ENCODE assay signal across 30 cellular contexts in the genomic region with DNA sequence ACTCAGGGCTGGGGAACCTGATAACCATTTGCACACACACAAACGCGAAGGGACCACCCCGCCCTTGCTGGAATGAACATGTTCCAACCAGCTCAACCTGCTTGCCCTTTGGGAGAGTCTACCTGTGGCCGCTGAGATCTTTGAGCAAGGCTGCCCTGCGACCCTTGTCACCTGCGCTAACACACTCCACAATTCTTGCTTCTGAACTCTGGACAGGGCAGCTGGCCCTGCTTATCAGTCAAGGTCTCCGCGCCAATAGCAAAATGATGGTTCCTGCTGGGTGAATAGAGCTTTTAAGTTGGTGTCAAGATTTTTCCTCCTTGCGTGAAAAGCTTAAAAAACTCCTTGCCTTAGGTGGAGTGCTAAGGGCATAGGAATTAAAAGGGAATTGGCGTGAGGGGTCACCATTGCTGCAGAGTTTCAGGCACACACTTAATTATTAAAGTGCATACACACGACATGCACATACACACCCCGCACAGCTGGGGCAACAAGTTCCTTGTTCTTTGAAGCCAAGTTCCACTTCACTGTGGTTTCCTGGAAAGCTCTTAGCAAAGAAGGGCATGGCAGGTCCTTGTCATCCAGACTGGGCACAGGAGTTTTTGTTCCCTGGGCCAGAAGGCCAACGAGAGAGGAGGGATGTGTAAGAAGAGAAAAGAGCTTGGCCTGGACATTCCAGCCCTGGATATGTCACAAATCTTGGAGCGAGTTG.
A peak's percentile ranks its signal among the peaks of the same experiment; 100 is the strongest.
DNase-seq lines count a peak whose midpoint lies in the region; ATAC-seq and TF ChIP-seq lines count a peak whose summit lies in the region.
"Had no signal": no experiment of that assay in that cellular context is flagged by ENCODE, and none has a peak within 500 bp of the region (broad histone marks: within the 10 kb centered on the region; RNA-seq: fewer than 3 reads in every experiment).

No MANE protein-coding gene starts in this region.

- peak; percentile 28 for ATAC-seq in thoracic aorta (ENCODE audit: insufficient number of reproducible peaks, low FRiP score, low read depth)
- no peak for ATAC-seq in GM18520 (IDR thresholded peaks at IDR 0.05; ENCODE audit: unreplicated experiment)
- no peak for ATAC-seq in GM18909 (IDR thresholded peaks at IDR 0.05; ENCODE audit: poor library complexity, unreplicated experiment)
- ATAC-seq: body of pancreas, gastroesophageal sphincter, PC-3, right cardiac atrium had no signal

- H3K9me3 ChIP-seq in endodermal cell (ENCODE audit: control insufficient read depth, low read length) (no peaks in the 10 kb centered on the region), thoracic aorta (no peaks in the 10 kb centered on the region)
- H3K9me3 ChIP-seq: adrenal gland, BLaER1, body of pancreas, gastroesophageal sphincter, SK-N-SH, spleen, testis had no signal

- H3K27me3 Mint-ChIP-seq in endodermal cell (ENCODE audit: insufficient read depth) = no peaks in the 10 kb centered on the region

- no peaks in the 10 kb centered on the region for H3K4me1 Mint-ChIP-seq in endodermal cell
- H3K4me1 Mint-ChIP-seq: memory B cell had no signal

- H3K36me3 Mint-ChIP-seq in endodermal cell (ENCODE audit: low read depth) = no peaks in the 10 kb centered on the region
- H3K36me3 Mint-ChIP-seq: activated CD4-positive, alpha-beta memory T cell treated with anti-CD3 and anti-CD28 coated beads for 36 hours; memory B cell had no signal

- H3K9ac ChIP-seq in endodermal cell (ENCODE audit: extremely low read depth, low read length, poor library complexity, severe bottlenecking) = no peak overlapping the region
- H3K9ac ChIP-seq: BLaER1, SK-N-SH had no signal

- H3K9me3 Mint-ChIP-seq in endodermal cell = no peaks in the 10 kb centered on the region
- H3K9me3 Mint-ChIP-seq: activated CD4-positive, alpha-beta memory T cell treated with anti-CD3 and anti-CD28 coated beads for 36 hours; activated naive CD4-positive, alpha-beta T cell treated with anti-CD3 and anti-CD28 coated beads for 36 hours had no signal

- DNase-seq in CD1c-positive myeloid dendritic cell (ENCODE audit: extremely low spot score) (peak; percentile 69), MV-4-11 (lab: John Stamatoyannopoulos, UW) (peak; percentile 93), endodermal cell (peak; percentile 32), thoracic aorta (ENCODE audit: low spot score) (no peak), glomerular visceral epithelial cell (ENCODE audit: extremely low spot score) (no peak)
- DNase-seq: activated CD4-positive, alpha-beta memory T cell treated with anti-CD3 and anti-CD28 coated beads for 36 hours; activated CD4-positive, alpha-beta T cell treated with anti-CD3 and anti-CD28 coated beads for 1 hour; activated CD8-positive, alpha-beta memory T cell treated with anti-CD3 and anti-CD28 coated beads, Interleukin-2, amount 50 U/mL, for 4 hours; activated naive CD4-positive, alpha-beta T cell treated with anti-CD3 and anti-CD28 coated beads for 36 hours; dorsolateral prefrontal cortex; KBM-7; NCI-H1417; NCI-H2029 treated with DMSO at 0.1 percent for 48 hours; NCI-H524 treated with DMSO at 0.1 percent for 48 hours; PC-3; right cardiac atrium; SK-N-SH; spleen; stimulated activated CD4-positive, alpha-beta T cell treated with anti-CD3 and anti-CD28 coated beads, Interleukin-2, amount 100 ng/mL, for 24 hours; T-helper 2 cell; testis had no signal

- 90 to 99% methylated on average over 10 to 14 of the region's 14 CpGs for WGBS in endodermal cell (ENCODE audit: insufficient coverage in 1 of 2, insufficient read length in 1 of 2), 2 experiments

- no peaks in the 10 kb centered on the region for H3K4me1 ChIP-seq in endodermal cell (ENCODE audit: control insufficient read depth, insufficient read depth, low read length)
- no peaks in the 10 kb centered on the region for H3K4me1 ChIP-seq in thoracic aorta (ENCODE audit: control insufficient read depth in 1 of 2, low read depth in 2 of 2)
- H3K4me1 ChIP-seq: adrenal gland, BLaER1, gastroesophageal sphincter, testis had no signal

- H3K36me3 ChIP-seq in endodermal cell (ENCODE audit: control insufficient read depth, insufficient read depth, low read length) = no peaks in the 10 kb centered on the region
- H3K36me3 ChIP-seq in thoracic aorta = no peaks in the 10 kb centered on the region
- H3K36me3 ChIP-seq: adrenal gland, BLaER1, gastroesophageal sphincter, spleen had no signal

- no peak overlapping the region for H3K4me3 Mint-ChIP-seq in endodermal cell
- H3K4me3 Mint-ChIP-seq: activated CD4-positive, alpha-beta memory T cell treated with anti-CD3 and anti-CD28 coated beads for 36 hours; activated naive CD4-positive, alpha-beta T cell treated with anti-CD3 and anti-CD28 coated beads for 36 hours; memory B cell; stimulated activated naive CD8-positive, alpha-beta T cell treated with anti-CD3 and anti-CD28 coated beads, Interleukin-15, Interleukin-2, amounts not matched to agents 100 ng/mL and 50 ng/mL, for 24 hours had no signal

- no peak overlapping the region for H3K4me3 ChIP-seq in endodermal cell (ENCODE audit: low read length)
- no peak overlapping the region for H3K4me3 ChIP-seq in thoracic aorta
- H3K4me3 ChIP-seq: adrenal gland, BLaER1, body of pancreas, dorsolateral prefrontal cortex, gastroesophageal sphincter, hepatocyte, spleen, testis had no signal

- no peak overlapping the region for H3K27ac ChIP-seq in endodermal cell (ENCODE audit: low read depth, low read length)
- no peak overlapping the region for H3K27ac ChIP-seq in thoracic aorta
- H3K27ac ChIP-seq: adrenal gland, BLaER1, body of pancreas, dorsolateral prefrontal cortex, gastroesophageal sphincter, hepatocyte, spleen, testis had no signal

- no peaks in the 10 kb centered on the region for H3K27me3 ChIP-seq in endodermal cell (ENCODE audit: control insufficient read depth, insufficient read depth, low read length, poor library complexity, severe bottlenecking)
- no peaks in the 10 kb centered on the region for H3K27me3 ChIP-seq in thoracic aorta (replicated peaks; ENCODE audit: insufficient read depth)
- H3K27me3 ChIP-seq: adrenal gland, BLaER1, body of pancreas, dorsolateral prefrontal cortex, hepatocyte, testis had no signal

- H3K27ac Mint-ChIP-seq in endodermal cell = no peak overlapping the region
- H3K27ac Mint-ChIP-seq: activated CD4-positive, alpha-beta memory T cell treated with anti-CD3 and anti-CD28 coated beads for 36 hours; activated naive CD4-positive, alpha-beta T cell treated with anti-CD3 and anti-CD28 coated beads for 36 hours; memory B cell; stimulated activated naive CD8-positive, alpha-beta T cell treated with anti-CD3 and anti-CD28 coated beads, Interleukin-15, Interleukin-2, amounts not matched to agents 100 ng/mL and 50 ng/mL, for 24 hours had no signal

- TF ChIP-seq CTCF in endodermal cell (conservative IDR thresholded peaks at IDR 0.05) (no peak), thoracic aorta (IDR thresholded peaks at IDR 0.05) (no peak)

Comparison
In these comparisons a context has a peak if more than half of its experiments do, and no peak if none do; other contexts are left out.
1. DNase-seq: peak in CD1c-positive myeloid dendritic cell (single experiment), MV-4-11 (single experiment) and endodermal cell (single experiment); none in thoracic aorta (single experiment) and glomerular visceral epithelial cell (single experiment).